In the genomic region with DNA sequence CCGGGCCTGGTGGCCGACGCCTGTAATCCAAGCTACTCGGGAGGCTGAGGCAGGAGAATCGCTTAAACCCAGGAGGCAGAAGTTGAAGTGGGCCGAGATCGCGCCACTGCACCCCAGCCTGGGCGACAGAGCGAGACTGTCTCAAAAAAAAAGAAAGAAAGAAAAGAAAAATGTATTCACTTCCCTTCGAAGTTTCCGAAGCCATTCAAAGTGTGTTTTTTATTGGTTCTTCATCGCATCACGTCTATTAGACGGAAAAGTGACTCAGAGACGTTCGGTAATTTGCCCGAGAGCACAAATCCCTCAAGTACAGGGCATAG, we compare ENCODE assay signal across 1 cellular context.
TF ChIP-seq lines count a peak whose summit lies in the region.

No MANE protein-coding gene starts in this region.

TF ChIP-seq in A549, 52 proteins besides CTCF, POLR2A, EP300 and RAD21:
- TF ChIP-seq KDM1A (IDR thresholded peaks at IDR 0.05; ENCODE audit: low read depth) = 0 out of 2 replicates have a peak, but pooled peaks have one; percentile 5
